In the genomic region with DNA sequence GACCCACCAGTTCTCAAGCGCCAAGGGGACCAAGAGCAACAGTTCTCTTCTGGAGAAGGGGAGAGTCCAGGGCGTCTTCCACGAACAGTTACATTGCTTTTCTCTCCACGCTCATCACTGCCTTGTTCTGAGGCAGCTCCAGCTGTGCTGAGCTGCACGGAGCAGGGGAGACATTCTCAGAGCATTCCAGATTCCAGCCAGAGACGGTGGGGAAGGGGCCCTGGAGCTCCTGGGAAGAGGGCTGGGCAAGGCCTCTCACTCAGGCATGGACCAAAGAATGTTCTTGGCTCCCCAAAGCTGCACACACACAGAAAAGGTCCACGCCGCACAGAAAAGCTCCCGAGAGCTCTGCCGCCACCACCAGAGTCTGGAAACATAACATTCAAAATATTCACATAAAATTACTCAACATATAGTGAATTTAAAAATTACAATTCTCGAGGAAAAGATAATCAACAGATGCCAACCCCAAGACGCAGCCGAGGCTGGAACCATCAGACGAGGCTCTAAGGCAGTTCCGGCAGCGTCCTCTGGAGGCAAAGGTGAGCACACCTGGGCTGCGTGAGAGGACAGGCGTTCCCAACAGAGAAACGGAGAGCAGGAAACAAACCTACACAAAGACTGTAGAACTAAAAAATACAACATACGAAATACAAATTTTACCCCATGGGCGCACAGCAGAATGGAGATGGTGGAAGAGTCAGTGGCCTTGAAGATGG, we compare ENCODE assay signal across 12 cellular contexts. TPM values are rescaled to one million over a fixed set of nuclear protein-coding genes. Genes with fewer than 3 reads are reported as not detected.
DNase-seq lines count a peak whose midpoint lies in the region; ATAC-seq and TF ChIP-seq lines count a peak whose summit lies in the region.
"Had no signal": no experiment of that assay in that cellular context is flagged by ENCODE, and none has a peak within 500 bp of the region (broad histone marks: within the 10 kb centered on the region; RNA-seq: fewer than 3 reads in every experiment).

No MANE protein-coding gene starts in this region.

- no peaks in the 10 kb centered on the region for H3K9me3 Mint-ChIP-seq in MCF 10A (ENCODE audit: unreplicated experiment)
- H3K9me3 Mint-ChIP-seq in effector memory CD8-positive, alpha-beta T cell = no peaks in the 10 kb centered on the region

- peaks cover 17% of the 10 kb centered on the region for H3K4me1 Mint-ChIP-seq in MCF 10A (ENCODE audit: insufficient read depth, unreplicated experiment)
- H3K4me1 Mint-ChIP-seq in effector memory CD8-positive, alpha-beta T cell (ENCODE audit: low read depth in 2 of 2) = peaks cover 10 to 18% of the 10 kb centered on the region in 2 donors

- no peak overlapping the region for H3K27ac ChIP-seq in breast epithelium
- H3K27ac ChIP-seq in transverse colon = peak overlapping the region in 1 of 4 donors; percentile 9

- no TSS peak for BruUV-seq in MCF 10A (replicated peaks; lab: Mats Ljungman, UMichigan)

- ATAC-seq in GM18870 (IDR thresholded peaks at IDR 0.05; ENCODE audit: unreplicated experiment) = no peak
- no peak for ATAC-seq in effector memory CD8-positive, alpha-beta T cell (replicated peaks)
- ATAC-seq in GM19395 (IDR thresholded peaks at IDR 0.05; ENCODE audit: unreplicated experiment) = no peak
- ATAC-seq: right cardiac atrium had no signal

- WGBS in transverse colon (ENCODE audit: low coverage in 1 of 2), 2 donors = 50% methylated on average over 21 of the region's 21 CpGs; no CpG with 5 or more reads in 1 of the 2 donors

- H3K27ac Mint-ChIP-seq in MCF 10A (ENCODE audit: low read depth, unreplicated experiment) = no peak overlapping the region
- peak overlapping the region in 1 of 2 donors; percentile 25 for H3K27ac Mint-ChIP-seq in effector memory CD8-positive, alpha-beta T cell

- peak; percentile 61 for DNase-seq in MCF 10A (ENCODE audit: unreplicated experiment)
- DNase-seq in breast epithelium (ENCODE audit: low spot score in 2 of 2) = no peak
- peak; percentile 88 for DNase-seq in NCI-H69 (lab: John Stamatoyannopoulos, UW)
- no peak for DNase-seq in fibroblast of the aortic adventitia (ENCODE audit: low read depth)
- peak; percentile 50 for DNase-seq in transverse colon
- no peak for DNase-seq in effector memory CD8-positive, alpha-beta T cell
- DNase-seq: activated gamma-delta T cell, NCI-H510A treated with DMSO at 0.1 percent for 48 hours, substantia nigra had no signal

- no peaks in the 10 kb centered on the region for H3K27me3 ChIP-seq in breast epithelium
- no peaks in the 10 kb centered on the region for H3K27me3 ChIP-seq in transverse colon

- H3K36me3 ChIP-seq in breast epithelium (no peaks in the 10 kb centered on the region), transverse colon (no peaks in the 10 kb centered on the region)

- H3K4me3 Mint-ChIP-seq in MCF 10A (ENCODE audit: unreplicated experiment) = no peak overlapping the region
- H3K4me3 Mint-ChIP-seq in effector memory CD8-positive, alpha-beta T cell = no peak overlapping the region

- no peak for TF ChIP-seq POLR2A in breast epithelium (IDR thresholded peaks at IDR 0.05)
- no peak for TF ChIP-seq POLR2A in transverse colon (IDR thresholded peaks at IDR 0.05)

- H3K4me1 ChIP-seq in breast epithelium (no peaks in the 10 kb centered on the region), transverse colon (peaks cover 0 to 11% (median 4%) of the 10 kb centered on the region in 4 donors)

- H3K4me3 ChIP-seq in breast epithelium = no peak overlapping the region
- H3K4me3 ChIP-seq in fibroblast of the aortic adventitia (ENCODE audit: low read depth, low read length) = no peak overlapping the region
- no peak overlapping the region for H3K4me3 ChIP-seq in transverse colon

- CTCF ChIA-PET in MCF 10A (lab: Yijun Ruan, JAX) = interaction anchor here (0.6 to 1.8 kb wide), 5 partner anchors 15 to 272 kb away, joined by 3 to 6 read pairs (median 3); no protein-coding TSS in a partner anchor

- no peak for TF ChIP-seq EP300 in transverse colon (IDR thresholded peaks at IDR 0.05; ENCODE audit: low read depth)

- H3K27me3 Mint-ChIP-seq in MCF 10A (ENCODE audit: insufficient read depth, unreplicated experiment) = peaks cover 4% of the 10 kb centered on the region
- H3K27me3 Mint-ChIP-seq in effector memory CD8-positive, alpha-beta T cell = no peaks in the 10 kb centered on the region

- H3K36me3 Mint-ChIP-seq in MCF 10A (ENCODE audit: insufficient read depth, unreplicated experiment) = peaks cover 7% of the 10 kb centered on the region
- peaks cover 3% of the 10 kb centered on the region for H3K36me3 Mint-ChIP-seq in effector memory CD8-positive, alpha-beta T cell (ENCODE audit: insufficient read depth)

- H3K9me3 ChIP-seq in breast epithelium (peaks cover 0 to 8% of the 10 kb centered on the region in 2 donors), transverse colon (no peaks in the 10 kb centered on the region)

- POLR2A ChIA-PET in MCF 10A (lab: Yijun Ruan, JAX) = interaction anchor here (0.8 kb wide), 1 partner anchor 39 kb away, joined by 3 read pairs; no protein-coding TSS in a partner anchor

- in situ Hi-C loops in transverse colon (cut with MboI; ENCODE audit: low pct_ligation_motif_present in 1 of 4, low pct_unique_long_range_greater_than_20kb in 1 of 4, low sequenced_read_pairs in 3 of 4) = no loop called here

- intact Hi-C loops in MCF 10A (cut with micrococcal nuclease) = no loop called here
- intact Hi-C loops in breast epithelium (cut with DNase I; ENCODE audit: low total_unique reads) = no loop called here
- intact Hi-C loops in transverse colon (cut with DNase I; ENCODE audit: low total_unique reads) = no loop called here

- TF ChIP-seq CTCF in MCF 10A (IDR thresholded peaks at IDR 0.05; ENCODE audit: unreplicated experiment) (peak; percentile 32), breast epithelium (IDR thresholded peaks at IDR 0.05) (no peak), fibroblast of the aortic adventitia (IDR thresholded peaks at IDR 0.05; ENCODE audit: insufficient read depth, low read length) (peak; percentile 36), transverse colon (IDR thresholded peaks at IDR 0.05) (peak; percentile 29 to 69 (median 55))

RNA-seq across cellular contexts. Expression of a gene that starts 40.5 kb away (rescaled TPM):
- total RNA-seq in MCF 10A (2022) = 122 and 147 TPM in 2 replicates
- 100 to 1,000 TPM in 1 of 3 donors, 10 to 100 TPM in 2; 84.8 to 128 (median 99.2) TPM for total RNA-seq in breast epithelium
- total RNA-seq in fibroblast of the aortic adventitia (ENCODE audit: low replicate concordance) = 64.2 and 96.3 TPM in 2 replicates
- 10 to 100 TPM; 40.8 to 78.0 (median 60.5) TPM for total RNA-seq in transverse colon

RNA-seq across cellular contexts. Expression of a gene that starts 49.8 kb away (rescaled TPM):
- total RNA-seq in MCF 10A (2022) = not detected in 2 replicates
- total RNA-seq in breast epithelium = under 1 TPM in 1 of 3 donors, not detected in 2; 0.15 TPM
- 0.08 TPM in 1 of 2 replicates, not detected in the other for total RNA-seq in fibroblast of the aortic adventitia (ENCODE audit: low replicate concordance)
- not detected for total RNA-seq in transverse colon

RNA-seq across cellular contexts. Expression of a gene that starts 56.7 kb away (rescaled TPM):
- total RNA-seq in MCF 10A (2022) (59.5 and 62.3 TPM in 2 replicates), breast epithelium (10 to 100 TPM; 64.2 to 64.8 (median 64.4) TPM), fibroblast of the aortic adventitia (ENCODE audit: low replicate concordance) (43.2 and 130 TPM in 2 replicates), transverse colon (10 to 100 TPM; 18.3 to 56.7 (median 38.1) TPM)

Comparison
In these comparisons a context has a peak if more than half of its experiments do, and no peak if none do; other contexts are left out.
1. DNase-seq: peak in MCF 10A (single experiment), NCI-H69 (single experiment) and transverse colon (single experiment); none in breast epithelium (0 of 2), fibroblast of the aortic adventitia (single experiment) and effector memory CD8-positive, alpha-beta T cell (0 of 3).
2. CTCF ChIP-seq: peak in MCF 10A (single experiment), fibroblast of the aortic adventitia (single experiment) and transverse colon (5 of 5); none in breast epithelium (0 of 3).